1 cellular context compared by ENCODE assay signal in the genomic region with DNA sequence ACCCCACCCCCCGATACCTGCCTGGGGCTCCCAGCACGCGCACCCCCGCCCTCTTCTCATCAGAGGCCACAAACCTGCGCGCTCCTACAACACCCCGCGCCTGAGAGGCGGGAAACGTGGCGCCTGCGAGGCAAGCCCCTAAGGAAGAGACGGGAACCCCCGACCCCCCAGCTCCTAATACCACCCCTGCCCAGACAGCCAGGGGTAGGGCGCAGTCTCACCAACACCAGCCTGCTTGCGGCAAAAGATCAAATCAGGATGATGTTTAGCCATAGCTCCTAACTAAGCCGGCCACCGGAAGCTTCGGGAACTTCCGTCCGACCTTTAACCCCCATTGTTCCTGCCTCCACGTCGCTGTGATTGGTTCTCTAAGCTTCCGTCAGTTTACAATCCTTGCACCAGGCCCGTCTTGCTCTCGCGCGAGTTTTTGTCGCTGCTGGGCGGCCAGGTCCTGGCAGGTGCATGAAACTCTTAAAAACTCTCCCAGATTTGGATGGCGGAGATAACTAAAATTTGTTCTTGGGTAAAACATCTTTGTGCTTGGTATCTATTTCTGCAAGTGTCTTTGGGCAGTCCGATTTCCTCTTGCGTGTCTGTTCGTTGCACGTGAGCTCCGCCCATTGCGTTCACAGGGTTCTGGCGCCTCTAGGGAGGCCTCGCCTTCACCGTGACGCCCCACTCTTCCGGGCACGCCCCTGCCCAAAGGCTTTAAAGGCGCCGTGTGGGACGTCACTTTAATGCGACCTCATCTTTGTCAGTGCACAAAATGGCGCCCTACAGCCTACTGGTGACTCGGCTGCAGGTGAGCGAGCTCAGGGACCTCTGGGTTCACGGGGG.
A peak's percentile ranks its signal among the peaks of the same experiment; 100 is the strongest.
TF ChIP-seq lines count a peak whose summit lies in the region.

A gene (plus strand): TSS at position 737 of the 837 bp plus-strand sequence. CDS start 30 bp downstream, at position 767.
A gene with protein sequence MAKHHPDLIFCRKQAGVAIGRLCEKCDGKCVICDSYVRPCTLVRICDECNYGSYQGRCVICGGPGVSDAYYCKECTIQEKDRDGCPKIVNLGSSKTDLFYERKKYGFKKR (minus strand): TSS at position 312 of the 837 bp plus-strand sequence. CDS start 39 bp downstream, at position 273.

TF ChIP-seq in HepG2, 621 proteins besides CTCF, POLR2A, EP300 and RAD21 (continued from another document and continues in another):
- TF ChIP-seq PHB2 (IDR thresholded peaks at IDR 0.05; ENCODE audit: partially characterized antibody): no peak
- TF ChIP-seq, protein P1, sequence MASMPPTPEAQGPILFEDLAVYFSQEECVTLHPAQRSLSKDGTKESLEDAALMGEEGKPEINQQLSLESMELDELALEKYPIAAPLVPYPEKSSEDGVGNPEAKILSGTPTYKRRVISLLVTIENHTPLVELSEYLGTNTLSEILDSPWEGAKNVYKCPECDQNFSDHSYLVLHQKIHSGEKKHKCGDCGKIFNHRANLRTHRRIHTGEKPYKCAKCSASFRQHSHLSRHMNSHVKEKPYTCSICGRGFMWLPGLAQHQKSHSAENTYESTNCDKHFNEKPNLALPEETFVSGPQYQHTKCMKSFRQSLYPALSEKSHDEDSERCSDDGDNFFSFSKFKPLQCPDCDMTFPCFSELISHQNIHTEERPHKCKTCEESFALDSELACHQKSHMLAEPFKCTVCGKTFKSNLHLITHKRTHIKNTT (CRISPR knock-in tag; IDR thresholded peaks at IDR 0.05): no peak
- TF ChIP-seq HHEX (CRISPR knock-in tag; IDR thresholded peaks at IDR 0.05): peak; percentile 9; the same call in 1 of the 2 replicates
- peak; percentile 74; the same call in 1 of the 2 replicates for TF ChIP-seq FOXK1 (CRISPR knock-in tag; IDR thresholded peaks at IDR 0.05; ENCODE audit: borderline replicate concordance, low read depth)
- TF ChIP-seq ZNF510 (CRISPR knock-in tag; IDR thresholded peaks at IDR 0.05; ENCODE audit: low read depth): 0 out of 2 replicates have a peak, but pooled peaks have one; percentile 36
- TF ChIP-seq FOXA1 (IDR thresholded peaks at IDR 0.05): no peak
- TF ChIP-seq FOXA1 (CRISPR knock-in tag; IDR thresholded peaks at IDR 0.05): peak; percentile 37; the same call in 1 of the 2 replicates
- TF ChIP-seq, protein P2, sequence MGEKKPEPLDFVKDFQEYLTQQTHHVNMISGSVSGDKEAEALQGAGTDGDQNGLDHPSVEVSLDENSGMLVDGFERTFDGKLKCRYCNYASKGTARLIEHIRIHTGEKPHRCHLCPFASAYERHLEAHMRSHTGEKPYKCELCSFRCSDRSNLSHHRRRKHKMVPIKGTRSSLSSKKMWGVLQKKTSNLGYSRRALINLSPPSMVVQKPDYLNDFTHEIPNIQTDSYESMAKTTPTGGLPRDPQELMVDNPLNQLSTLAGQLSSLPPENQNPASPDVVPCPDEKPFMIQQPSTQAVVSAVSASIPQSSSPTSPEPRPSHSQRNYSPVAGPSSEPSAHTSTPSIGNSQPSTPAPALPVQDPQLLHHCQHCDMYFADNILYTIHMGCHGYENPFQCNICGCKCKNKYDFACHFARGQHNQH (CRISPR knock-in tag; IDR thresholded peaks at IDR 0.05): peak; percentile 75; the same call in 1 of the 2 replicates
- TF ChIP-seq DNMT3B (CRISPR knock-in tag; conservative IDR thresholded peaks at IDR 0.05): peak; percentile 74; the same call in 1 of the 2 replicates
- TF ChIP-seq PHF8 (CRISPR knock-in tag; IDR thresholded peaks at IDR 0.05): peak; percentile 82
- TF ChIP-seq ZBTB42 (CRISPR knock-in tag; IDR thresholded peaks at IDR 0.05): no peak
- TF ChIP-seq, protein P3, sequence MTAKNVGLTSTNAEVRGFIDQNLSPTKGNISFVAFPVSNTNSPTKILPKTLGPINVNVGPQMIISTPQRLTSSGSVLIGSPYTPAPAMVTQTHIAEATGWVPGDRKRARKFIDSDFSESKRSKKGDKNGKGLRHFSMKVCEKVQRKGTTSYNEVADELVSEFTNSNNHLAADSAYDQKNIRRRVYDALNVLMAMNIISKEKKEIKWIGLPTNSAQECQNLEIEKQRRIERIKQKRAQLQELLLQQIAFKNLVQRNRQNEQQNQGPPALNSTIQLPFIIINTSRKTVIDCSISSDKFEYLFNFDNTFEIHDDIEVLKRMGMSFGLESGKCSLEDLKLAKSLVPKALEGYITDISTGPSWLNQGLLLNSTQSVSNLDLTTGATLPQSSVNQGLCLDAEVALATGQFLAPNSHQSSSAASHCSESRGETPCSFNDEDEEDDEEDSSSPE (CRISPR knock-in tag; IDR thresholded peaks at IDR 0.05): peak; percentile 80
- TF ChIP-seq ZNF431 (CRISPR knock-in tag; IDR thresholded peaks at IDR 0.05; ENCODE audit: borderline replicate concordance, low read depth): no peak
- TF ChIP-seq, protein P4, sequence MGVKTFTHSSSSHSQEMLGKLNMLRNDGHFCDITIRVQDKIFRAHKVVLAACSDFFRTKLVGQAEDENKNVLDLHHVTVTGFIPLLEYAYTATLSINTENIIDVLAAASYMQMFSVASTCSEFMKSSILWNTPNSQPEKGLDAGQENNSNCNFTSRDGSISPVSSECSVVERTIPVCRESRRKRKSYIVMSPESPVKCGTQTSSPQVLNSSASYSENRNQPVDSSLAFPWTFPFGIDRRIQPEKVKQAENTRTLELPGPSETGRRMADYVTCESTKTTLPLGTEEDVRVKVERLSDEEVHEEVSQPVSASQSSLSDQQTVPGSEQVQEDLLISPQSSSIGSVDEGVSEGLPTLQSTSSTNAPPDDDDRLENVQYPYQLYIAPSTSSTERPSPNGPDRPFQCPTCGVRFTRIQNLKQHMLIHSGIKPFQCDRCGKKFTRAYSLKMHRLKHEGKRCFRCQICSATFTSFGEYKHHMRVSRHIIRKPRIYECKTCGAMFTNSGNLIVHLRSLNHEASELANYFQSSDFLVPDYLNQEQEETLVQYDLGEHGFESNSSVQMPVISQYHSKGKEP (CRISPR knock-in tag; IDR thresholded peaks at IDR 0.05): no peak; the same call in none of the 2 replicates
- TF ChIP-seq TEAD3 (CRISPR knock-in tag; optimal IDR thresholded peaks at IDR 0.05; ENCODE audit: borderline replicate concordance): peak; percentile 75
- no peak for TF ChIP-seq ZNF225 (CRISPR knock-in tag; IDR thresholded peaks at IDR 0.05)
- TF ChIP-seq ASH2L (IDR thresholded peaks at IDR 0.05; ENCODE audit: insufficient read length, low read depth, low read length): peak; percentile 97
- TF ChIP-seq SMC3 (IDR thresholded peaks at IDR 0.05; ENCODE audit: low read length): no peak
- no peak for TF ChIP-seq PAF1 (CRISPR knock-in tag; IDR thresholded peaks at IDR 0.05)
- peak; percentile 57; the same call in 1 of the 2 replicates for TF ChIP-seq HNF4G (IDR thresholded peaks at IDR 0.05; ENCODE audit: borderline replicate concordance, low read depth, low read length)
- no peak; the same call in 1 of the 2 replicates for TF ChIP-seq HNF4G (CRISPR knock-in tag; IDR thresholded peaks at IDR 0.05; ENCODE audit: borderline replicate concordance, low read depth)
- TF ChIP-seq RBAK (CRISPR knock-in tag; IDR thresholded peaks at IDR 0.05): no peak
- peak in 1 of 2 experiments; percentile 40; a peak in 1 of 4 replicates for TF ChIP-seq NR2F1 (CRISPR knock-in tag; IDR thresholded peaks at IDR 0.05)
- TF ChIP-seq ZNF451 (CRISPR knock-in tag; IDR thresholded peaks at IDR 0.05): no peak
- no peak; the same call in 1 of the 2 replicates for TF ChIP-seq ZNF335 (CRISPR knock-in tag; IDR thresholded peaks at IDR 0.05)
- TF ChIP-seq ZNF674 (CRISPR knock-in tag; IDR thresholded peaks at IDR 0.05; ENCODE audit: low read depth): no peak
- TF ChIP-seq, protein P5, sequence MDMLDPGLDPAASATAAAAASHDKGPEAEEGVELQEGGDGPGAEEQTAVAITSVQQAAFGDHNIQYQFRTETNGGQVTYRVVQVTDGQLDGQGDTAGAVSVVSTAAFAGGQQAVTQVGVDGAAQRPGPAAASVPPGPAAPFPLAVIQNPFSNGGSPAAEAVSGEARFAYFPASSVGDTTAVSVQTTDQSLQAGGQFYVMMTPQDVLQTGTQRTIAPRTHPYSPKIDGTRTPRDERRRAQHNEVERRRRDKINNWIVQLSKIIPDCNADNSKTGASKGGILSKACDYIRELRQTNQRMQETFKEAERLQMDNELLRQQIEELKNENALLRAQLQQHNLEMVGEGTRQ (IDR thresholded peaks at IDR 0.05; ENCODE audit: low read depth, low read length): no peak
- TF ChIP-seq, protein P5 (CRISPR knock-in tag; IDR thresholded peaks at IDR 0.05; ENCODE audit: borderline replicate concordance): peak; percentile 47; the same call in 1 of the 2 replicates
- TF ChIP-seq TBX2 (CRISPR knock-in tag; IDR thresholded peaks at IDR 0.05; ENCODE audit: borderline replicate concordance): peak; percentile 63; the same call in 1 of the 2 replicates
- TF ChIP-seq NFKB2 (CRISPR knock-in tag; IDR thresholded peaks at IDR 0.05; ENCODE audit: borderline replicate concordance): peak; percentile 53; the same call in 1 of the 2 replicates
- TF ChIP-seq, protein P6, sequence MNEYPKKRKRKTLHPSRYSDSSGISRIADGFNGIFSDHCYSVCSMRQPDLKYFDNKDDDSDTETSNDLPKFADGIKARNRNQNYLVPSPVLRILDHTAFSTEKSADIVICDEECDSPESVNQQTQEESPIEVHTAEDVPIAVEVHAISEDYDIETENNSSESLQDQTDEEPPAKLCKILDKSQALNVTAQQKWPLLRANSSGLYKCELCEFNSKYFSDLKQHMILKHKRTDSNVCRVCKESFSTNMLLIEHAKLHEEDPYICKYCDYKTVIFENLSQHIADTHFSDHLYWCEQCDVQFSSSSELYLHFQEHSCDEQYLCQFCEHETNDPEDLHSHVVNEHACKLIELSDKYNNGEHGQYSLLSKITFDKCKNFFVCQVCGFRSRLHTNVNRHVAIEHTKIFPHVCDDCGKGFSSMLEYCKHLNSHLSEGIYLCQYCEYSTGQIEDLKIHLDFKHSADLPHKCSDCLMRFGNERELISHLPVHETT (CRISPR knock-in tag; conservative IDR thresholded peaks at IDR 0.05): 0 out of 2 replicates have a peak, but pooled peaks have one; percentile 45
- no peak for TF ChIP-seq TOPORS (CRISPR knock-in tag; IDR thresholded peaks at IDR 0.05)
- TF ChIP-seq, protein P7, sequence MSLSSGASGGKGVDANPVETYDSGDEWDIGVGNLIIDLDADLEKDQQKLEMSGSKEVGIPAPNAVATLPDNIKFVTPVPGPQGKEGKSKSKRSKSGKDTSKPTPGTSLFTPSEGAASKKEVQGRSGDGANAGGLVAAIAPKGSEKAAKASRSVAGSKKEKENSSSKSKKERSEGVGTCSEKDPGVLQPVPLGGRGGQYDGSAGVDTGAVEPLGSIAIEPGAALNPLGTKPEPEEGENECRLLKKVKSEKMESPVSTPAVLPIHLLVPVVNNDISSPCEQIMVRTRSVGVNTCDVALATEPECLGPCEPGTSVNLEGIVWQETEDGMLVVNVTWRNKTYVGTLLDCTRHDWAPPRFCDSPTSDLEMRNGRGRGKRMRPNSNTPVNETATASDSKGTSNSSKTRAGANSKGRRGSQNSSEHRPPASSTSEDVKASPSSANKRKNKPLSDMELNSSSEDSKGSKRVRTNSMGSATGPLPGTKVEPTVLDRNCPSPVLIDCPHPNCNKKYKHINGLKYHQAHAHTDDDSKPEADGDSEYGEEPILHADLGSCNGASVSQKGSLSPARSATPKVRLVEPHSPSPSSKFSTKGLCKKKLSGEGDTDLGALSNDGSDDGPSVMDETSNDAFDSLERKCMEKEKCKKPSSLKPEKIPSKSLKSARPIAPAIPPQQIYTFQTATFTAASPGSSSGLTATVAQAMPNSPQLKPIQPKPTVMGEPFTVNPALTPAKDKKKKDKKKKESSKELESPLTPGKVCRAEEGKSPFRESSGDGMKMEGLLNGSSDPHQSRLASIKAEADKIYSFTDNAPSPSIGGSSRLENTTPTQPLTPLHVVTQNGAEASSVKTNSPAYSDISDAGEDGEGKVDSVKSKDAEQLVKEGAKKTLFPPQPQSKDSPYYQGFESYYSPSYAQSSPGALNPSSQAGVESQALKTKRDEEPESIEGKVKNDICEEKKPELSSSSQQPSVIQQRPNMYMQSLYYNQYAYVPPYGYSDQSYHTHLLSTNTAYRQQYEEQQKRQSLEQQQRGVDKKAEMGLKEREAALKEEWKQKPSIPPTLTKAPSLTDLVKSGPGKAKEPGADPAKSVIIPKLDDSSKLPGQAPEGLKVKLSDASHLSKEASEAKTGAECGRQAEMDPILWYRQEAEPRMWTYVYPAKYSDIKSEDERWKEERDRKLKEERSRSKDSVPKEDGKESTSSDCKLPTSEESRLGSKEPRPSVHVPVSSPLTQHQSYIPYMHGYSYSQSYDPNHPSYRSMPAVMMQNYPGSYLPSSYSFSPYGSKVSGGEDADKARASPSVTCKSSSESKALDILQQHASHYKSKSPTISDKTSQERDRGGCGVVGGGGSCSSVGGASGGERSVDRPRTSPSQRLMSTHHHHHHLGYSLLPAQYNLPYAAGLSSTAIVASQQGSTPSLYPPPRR (CRISPR knock-in tag; IDR thresholded peaks at IDR 0.05; ENCODE audit: borderline replicate concordance): no peak
- peak; percentile 92 for TF ChIP-seq SPEN (CRISPR knock-in tag; IDR thresholded peaks at IDR 0.05; ENCODE audit: low read depth)
- TF ChIP-seq GABPA (IDR thresholded peaks at IDR 0.05; ENCODE audit: low read depth, low read length): peak; percentile 84
- TF ChIP-seq GABPA (CRISPR knock-in tag; IDR thresholded peaks at IDR 0.05; ENCODE audit: low read depth): peak; percentile 95
- TF ChIP-seq, protein P8, sequence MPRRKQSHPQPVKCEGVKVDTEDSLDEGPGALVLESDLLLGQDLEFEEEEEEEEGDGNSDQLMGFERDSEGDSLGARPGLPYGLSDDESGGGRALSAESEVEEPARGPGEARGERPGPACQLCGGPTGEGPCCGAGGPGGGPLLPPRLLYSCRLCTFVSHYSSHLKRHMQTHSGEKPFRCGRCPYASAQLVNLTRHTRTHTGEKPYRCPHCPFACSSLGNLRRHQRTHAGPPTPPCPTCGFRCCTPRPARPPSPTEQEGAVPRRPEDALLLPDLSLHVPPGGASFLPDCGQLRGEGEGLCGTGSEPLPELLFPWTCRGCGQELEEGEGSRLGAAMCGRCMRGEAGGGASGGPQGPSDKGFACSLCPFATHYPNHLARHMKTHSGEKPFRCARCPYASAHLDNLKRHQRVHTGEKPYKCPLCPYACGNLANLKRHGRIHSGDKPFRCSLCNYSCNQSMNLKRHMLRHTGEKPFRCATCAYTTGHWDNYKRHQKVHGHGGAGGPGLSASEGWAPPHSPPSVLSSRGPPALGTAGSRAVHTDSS (CRISPR knock-in tag; conservative IDR thresholded peaks at IDR 0.05): 0 out of 2 replicates have a peak, but pooled peaks have one; percentile 22
- TF ChIP-seq, protein P9, sequence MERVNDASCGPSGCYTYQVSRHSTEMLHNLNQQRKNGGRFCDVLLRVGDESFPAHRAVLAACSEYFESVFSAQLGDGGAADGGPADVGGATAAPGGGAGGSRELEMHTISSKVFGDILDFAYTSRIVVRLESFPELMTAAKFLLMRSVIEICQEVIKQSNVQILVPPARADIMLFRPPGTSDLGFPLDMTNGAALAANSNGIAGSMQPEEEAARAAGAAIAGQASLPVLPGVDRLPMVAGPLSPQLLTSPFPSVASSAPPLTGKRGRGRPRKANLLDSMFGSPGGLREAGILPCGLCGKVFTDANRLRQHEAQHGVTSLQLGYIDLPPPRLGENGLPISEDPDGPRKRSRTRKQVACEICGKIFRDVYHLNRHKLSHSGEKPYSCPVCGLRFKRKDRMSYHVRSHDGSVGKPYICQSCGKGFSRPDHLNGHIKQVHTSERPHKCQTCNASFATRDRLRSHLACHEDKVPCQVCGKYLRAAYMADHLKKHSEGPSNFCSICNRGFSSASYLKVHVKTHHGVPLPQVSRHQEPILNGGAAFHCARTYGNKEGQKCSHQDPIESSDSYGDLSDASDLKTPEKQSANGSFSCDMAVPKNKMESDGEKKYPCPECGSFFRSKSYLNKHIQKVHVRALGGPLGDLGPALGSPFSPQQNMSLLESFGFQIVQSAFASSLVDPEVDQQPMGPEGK (CRISPR knock-in tag; IDR thresholded peaks at IDR 0.05): peak; percentile 41; the same call in 1 of the 2 replicates
